ENCODE assay signal across 27 cellular contexts in the genomic region with DNA sequence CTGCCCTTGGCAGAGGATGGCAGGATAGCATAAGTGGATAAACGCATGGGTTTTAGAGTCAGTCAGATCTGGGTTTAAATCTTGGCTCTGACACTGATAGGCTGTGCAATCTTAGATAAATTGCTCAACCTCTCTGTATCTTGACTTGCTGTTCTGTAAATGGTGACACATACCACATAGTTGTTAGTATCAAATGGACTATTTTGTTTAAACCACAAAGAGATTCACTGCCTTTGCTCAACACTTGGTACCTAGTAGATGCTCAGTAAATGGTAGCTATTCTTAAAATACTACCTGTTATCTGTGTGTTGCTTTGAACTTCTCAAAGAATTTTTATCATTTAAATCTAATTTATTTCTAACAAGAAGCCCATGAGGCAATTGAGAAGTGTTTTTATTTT. TPM values are rescaled to one million over a fixed set of nuclear protein-coding genes. Genes with fewer than 3 reads are reported as not detected.
DNase-seq lines count a peak whose midpoint lies in the region; ATAC-seq and TF ChIP-seq lines count a peak whose summit lies in the region.
"Had no signal": no experiment of that assay in that cellular context is flagged by ENCODE, and none has a peak within 500 bp of the region (broad histone marks: within the 10 kb centered on the region; RNA-seq: fewer than 3 reads in every experiment).

No MANE protein-coding gene starts in this region.

- no peak for TF ChIP-seq RAD21 in SK-N-SH (IDR thresholded peaks at IDR 0.05; ENCODE audit: low read length)

- H3K79me2 ChIP-seq in SK-N-SH (ENCODE audit: insufficient read depth) = no peaks in the 10 kb centered on the region

- peak; percentile 83 for DNase-seq in amniotic epithelial cell (ENCODE audit: low read depth)
- DNase-seq in fibroblast of gingiva (ENCODE audit: low read depth) = peak; percentile 57
- DNase-seq in stimulated activated CD4-positive, alpha-beta T cell treated with anti-CD3 and anti-CD28 coated beads, Interleukin-12 subunit alpha, Interleukin-12 subunit beta, amount 100 ng/mL, for 4 hours = no peak
- no peak for DNase-seq in SK-N-SH
- DNase-seq in activated T-helper 2 cell treated with anti-CD3 and anti-CD28 coated beads, Interferon-gamma antibody, Interleukin-2, Interleukin-4, amounts not matched to agents 10 μg/mL and 5 μg/mL and 100 μg/mL, durations not matched to agents 14 hours and 24 hours and 36 hours (ENCODE audit: low spot score) = no peak
- DNase-seq: C1 segment of cervical spinal cord; Caco-2; CD8-positive, alpha-beta T cell; DMS79 treated with DMSO at 0.1 percent for 48 hours; GF-D8; HCEC 1CT; NCI-H1092; NCI-H1417 treated with DMSO at 0.1 percent for 48 hours; NCI-H1694 treated with DMSO at 0.1 percent for 48 hours; NCI-H2081; NCI-H2227 treated with DMSO at 0.1 percent for 48 hours; NCI-H69; SIG-M5 had no signal

- no peak overlapping the region for H3K4me3 Mint-ChIP-seq in activated T-helper 2 cell treated with anti-CD3 and anti-CD28 coated beads, Interferon-gamma antibody, Interleukin-2, Interleukin-4, amounts not matched to agents 10 μg/mL and 5 μg/mL and 100 μg/mL, durations not matched to agents 14 hours and 24 hours and 36 hours (ENCODE audit: low read depth)
- H3K4me3 Mint-ChIP-seq: CD8-positive, alpha-beta T cell; IgD-negative memory B cell had no signal

- POLR2A ChIA-PET in SK-N-SH (lab: Yijun Ruan, JAX) = interaction anchor here (0.9 kb wide), 1 partner anchor 11 kb away, joined by 3 read pairs; no protein-coding TSS in a partner anchor

- no peaks in the 10 kb centered on the region for H3K9me2 ChIP-seq in SK-N-SH

- H3K36me3 ChIP-seq in BLaER1 treated with 17β-estradiol and CSF1 and Interleukin-3, amounts not matched to agents 10 nM and 100 nM = peaks cover 0 to 11% (median 4%) of the 10 kb centered on the region in 11 experiments; a peak in 5 of 22 replicates
- H3K36me3 ChIP-seq in neutrophil (no peaks in the 10 kb centered on the region), gastroesophageal sphincter (peaks cover 0 to 14% of the 10 kb centered on the region in 2 donors), SK-N-SH (replicated peaks in 1 of 2; ENCODE audit: control insufficient read depth in 1 of 2, insufficient read depth in 2 of 2, low read length in 1 of 2) (peaks cover 26 to 51% of the 10 kb centered on the region in 2 experiments)

- H3K9me3 Mint-ChIP-seq in activated T-helper 2 cell treated with anti-CD3 and anti-CD28 coated beads, Interferon-gamma antibody, Interleukin-2, Interleukin-4, amounts not matched to agents 10 μg/mL and 5 μg/mL and 100 μg/mL, durations not matched to agents 14 hours and 24 hours and 36 hours = no peaks in the 10 kb centered on the region
- H3K9me3 Mint-ChIP-seq: CD8-positive, alpha-beta T cell; IgD-negative memory B cell had no signal

- no peak for TF ChIP-seq EP300 in gastroesophageal sphincter (IDR thresholded peaks at IDR 0.05)
- TF ChIP-seq EP300 in SK-N-SH (IDR thresholded peaks at IDR 0.05; ENCODE audit: borderline replicate concordance in 1 of 2, low read depth in 1 of 2, low read length in 1 of 2) = no peak

- intact Hi-C loops in activated T-helper 2 cell treated with anti-CD3 and anti-CD28 coated beads, Interferon-gamma antibody, Interleukin-2, Interleukin-4, amounts not matched to agents 10 μg/mL and 5 μg/mL and 100 μg/mL, durations not matched to agents 14 hours and 24 hours and 36 hours (cut with micrococcal nuclease) = no loop called here

- peak overlapping the region in 7 of 11 experiments; percentile 13 to 95 (median 89); a peak in 11 of 22 replicates for H3K4me2 ChIP-seq in BLaER1 treated with 17β-estradiol and CSF1 and Interleukin-3, amounts not matched to agents 10 nM and 100 nM
- no peak overlapping the region for H3K4me2 ChIP-seq in SK-N-SH

- TF ChIP-seq POLR2A in gastroesophageal sphincter (IDR thresholded peaks at IDR 0.05) = no peak

- no peak overlapping the region for H3K27ac Mint-ChIP-seq in activated T-helper 2 cell treated with anti-CD3 and anti-CD28 coated beads, Interferon-gamma antibody, Interleukin-2, Interleukin-4, amounts not matched to agents 10 μg/mL and 5 μg/mL and 100 μg/mL, durations not matched to agents 14 hours and 24 hours and 36 hours
- H3K27ac Mint-ChIP-seq: CD8-positive, alpha-beta T cell; IgD-negative memory B cell had no signal

- no peaks in the 10 kb centered on the region for H3K27me3 ChIP-seq in BLaER1 treated with 17β-estradiol and CSF1 and Interleukin-3, amounts not matched to agents 10 nM and 100 nM
- no peaks in the 10 kb centered on the region for H3K27me3 ChIP-seq in neutrophil
- no peaks in the 10 kb centered on the region for H3K27me3 ChIP-seq in gastroesophageal sphincter
- H3K27me3 ChIP-seq in SK-N-SH (ENCODE audit: insufficient read depth) = no peaks in the 10 kb centered on the region

- peaks cover 5% of the 10 kb centered on the region for H3K4me1 Mint-ChIP-seq in activated T-helper 2 cell treated with anti-CD3 and anti-CD28 coated beads, Interferon-gamma antibody, Interleukin-2, Interleukin-4, amounts not matched to agents 10 μg/mL and 5 μg/mL and 100 μg/mL, durations not matched to agents 14 hours and 24 hours and 36 hours (ENCODE audit: low read depth)
- H3K4me1 Mint-ChIP-seq: IgD-negative memory B cell had no signal

- WGBS in gastroesophageal sphincter (ENCODE audit: low coverage in 1 of 2), 2 donors = 57% methylated on average over 1 of the region's 1 CpG; no CpG with 5 or more reads in 1 of the 2 donors
- 93% methylated on average over 1 of the region's 1 CpG for WGBS in SK-N-SH (ENCODE audit: low lambda C conversion rate)

- H3K36me3 Mint-ChIP-seq in activated T-helper 2 cell treated with anti-CD3 and anti-CD28 coated beads, Interferon-gamma antibody, Interleukin-2, Interleukin-4, amounts not matched to agents 10 μg/mL and 5 μg/mL and 100 μg/mL, durations not matched to agents 14 hours and 24 hours and 36 hours (ENCODE audit: low read depth) = no peaks in the 10 kb centered on the region
- H3K36me3 Mint-ChIP-seq: CD8-positive, alpha-beta T cell had no signal

- H3K9me3 ChIP-seq in BLaER1 treated with 17β-estradiol and CSF1 and Interleukin-3, amounts not matched to agents 10 nM and 100 nM (replicated peaks in 1 of 11) = peaks cover 0 to 12% (median 6%) of the 10 kb centered on the region in 11 experiments; a peak in 5 of 22 replicates
- no peaks in the 10 kb centered on the region for H3K9me3 ChIP-seq in neutrophil
- no peaks in the 10 kb centered on the region for H3K9me3 ChIP-seq in gastroesophageal sphincter
- H3K9me3 ChIP-seq in SK-N-SH = no peaks in the 10 kb centered on the region
- H3K9me3 ChIP-seq: Caco-2 had no signal

- CTCF ChIA-PET in SK-N-SH (lab: Yijun Ruan, JAX) = interaction anchor here (5.3 to 11.3 kb wide), 2 partner anchors 9 to 65 kb away, joined by 27 to 167 read pairs; no protein-coding TSS in a partner anchor

- H3K4me3 ChIP-seq in BLaER1 treated with 17β-estradiol and CSF1 and Interleukin-3, amounts not matched to agents 10 nM and 100 nM = no peak overlapping the region
- H3K4me3 ChIP-seq in neutrophil (ENCODE audit: low read depth in 1 of 2, low read length in 1 of 2) = no peak overlapping the region
- H3K4me3 ChIP-seq in gastroesophageal sphincter = no peak overlapping the region
- no peak overlapping the region for H3K4me3 ChIP-seq in SK-N-SH (ENCODE audit: low read depth in 2 of 2, low read length in 1 of 2)
- H3K4me3 ChIP-seq: SK-N-MC had no signal

- no peak overlapping the region for H3K9ac ChIP-seq in BLaER1 treated with 17β-estradiol and CSF1 and Interleukin-3, amounts not matched to agents 10 nM and 100 nM
- H3K9ac ChIP-seq in SK-N-SH = no peak overlapping the region

- H4K20me1 ChIP-seq in BLaER1 treated with 17β-estradiol and CSF1 and Interleukin-3, amounts not matched to agents 10 nM and 100 nM = no peaks in the 10 kb centered on the region
- H4K20me1 ChIP-seq in SK-N-SH (ENCODE audit: insufficient read depth) = no peaks in the 10 kb centered on the region

- no peak overlapping the region for H3K27ac ChIP-seq in BLaER1 treated with 17β-estradiol and CSF1 and Interleukin-3, amounts not matched to agents 10 nM and 100 nM
- H3K27ac ChIP-seq in neutrophil (peak overlapping the region; percentile 82), gastroesophageal sphincter (no peak overlapping the region), SK-N-SH (ENCODE audit: low read depth in 2 of 2, low read length in 1 of 2) (no peak overlapping the region)
- H3K27ac ChIP-seq: SK-N-MC had no signal

- TF ChIP-seq CTCF in neutrophil (IDR thresholded peaks at IDR 0.05) (no peak), gastroesophageal sphincter (IDR thresholded peaks at IDR 0.05) (no peak), SK-N-SH (IDR thresholded peaks at IDR 0.05) (no peak)

- no peaks in the 10 kb centered on the region for H3K27me3 Mint-ChIP-seq in activated T-helper 2 cell treated with anti-CD3 and anti-CD28 coated beads, Interferon-gamma antibody, Interleukin-2, Interleukin-4, amounts not matched to agents 10 μg/mL and 5 μg/mL and 100 μg/mL, durations not matched to agents 14 hours and 24 hours and 36 hours (ENCODE audit: low read depth)
- H3K27me3 Mint-ChIP-seq: IgD-negative memory B cell had no signal

- no peaks in the 10 kb centered on the region for H3F3A ChIP-seq in SK-N-SH (replicated peaks; ENCODE audit: insufficient read depth)

- ATAC-seq in gastroesophageal sphincter = no peak
- ATAC-seq: CD8-positive, alpha-beta T cell had no signal

- H3K4me1 ChIP-seq in BLaER1 treated with 17β-estradiol and CSF1 and Interleukin-3, amounts not matched to agents 10 nM and 100 nM = peaks cover 48 to 63% (median 56%) of the 10 kb centered on the region in 10 experiments
- H3K4me1 ChIP-seq in neutrophil (ENCODE audit: control insufficient read depth in 1 of 2, insufficient read depth in 1 of 2, low read depth in 1 of 2, low read length in 1 of 2) = peaks cover 24 to 25% of the 10 kb centered on the region in 2 experiments
- H3K4me1 ChIP-seq in gastroesophageal sphincter = peaks cover 0 to 52% (median 25%) of the 10 kb centered on the region in 3 donors
- H3K4me1 ChIP-seq in SK-N-SH (ENCODE audit: control insufficient read depth in 1 of 2, insufficient read depth in 2 of 2, low read depth in 1 of 2, low read length in 1 of 2) = peaks cover 0 to 35% of the 10 kb centered on the region in 2 experiments; a peak in 3 of 4 replicates

- H2AFZ ChIP-seq in SK-N-SH (ENCODE audit: low read depth) = no peak overlapping the region

TF ChIP-seq in SK-N-SH, 30 proteins besides CTCF, POLR2A, EP300 and RAD21 (continues in another document):
- TF ChIP-seq RFX5 (IDR thresholded peaks at IDR 0.05; ENCODE audit: low read length) = no peak
- TF ChIP-seq MXI1 (IDR thresholded peaks at IDR 0.05; ENCODE audit: low read depth, low read length) = no peak

RNA-seq across cellular contexts. Expression of gene A3GALT2, which starts 39.5 kb away (rescaled TPM):
- under 1 TPM in 1 of 4 donors, not detected in 3; 0.67 TPM for total RNA-seq in gastroesophageal sphincter
- 0.07 TPM in 1 of 2 replicates, not detected in the other for polyA plus RNA-seq in SK-N-SH (2012; rRNA removed)
- 0.03 TPM in 1 of 2 replicates, not detected in the other for polyA plus RNA-seq in SK-N-SH (2012; cell fraction: cytosol; rRNA removed)
- polyA plus RNA-seq in SK-N-SH (2012; cell fraction: nucleus; rRNA removed) = 0.60 and 0.71 TPM in 2 replicates
- not detected in 2 replicates for total RNA-seq in activated T-helper 2 cell treated with anti-CD3 and anti-CD28 coated beads, Interferon-gamma antibody, Interleukin-2, Interleukin-4, amounts not matched to agents 10 μg/mL and 5 μg/mL and 100 μg/mL, durations not matched to agents 14 hours and 24 hours and 36 hours
- total RNA-seq: A172; Caco-2; CD8-positive, alpha-beta T cell; H1; NCI-H460; OCI-LY7 had no signal
- polyA plus RNA-seq: H1, IgD-negative memory B cell had no signal

Comparison
In these comparisons a context has a peak if more than half of its experiments do, and no peak if none do; other contexts are left out.
1. DNase-seq: peak in amniotic epithelial cell (single experiment) and fibroblast of gingiva (single experiment); none in stimulated activated CD4-positive, alpha-beta T cell treated with anti-CD3 and anti-CD28 coated beads, Interleukin-12 subunit alpha, Interleukin-12 subunit beta, amount 100 ng/mL, for 4 hours (single experiment), SK-N-SH (single experiment) and activated T-helper 2 cell treated with anti-CD3 and anti-CD28 coated beads, Interferon-gamma antibody, Interleukin-2, Interleukin-4, amounts not matched to agents 10 μg/mL and 5 μg/mL and 100 μg/mL, durations not matched to agents 14 hours and 24 hours and 36 hours (single experiment).